Comparison of ENCODE assay signal across 8 cellular contexts in the genomic region with DNA sequence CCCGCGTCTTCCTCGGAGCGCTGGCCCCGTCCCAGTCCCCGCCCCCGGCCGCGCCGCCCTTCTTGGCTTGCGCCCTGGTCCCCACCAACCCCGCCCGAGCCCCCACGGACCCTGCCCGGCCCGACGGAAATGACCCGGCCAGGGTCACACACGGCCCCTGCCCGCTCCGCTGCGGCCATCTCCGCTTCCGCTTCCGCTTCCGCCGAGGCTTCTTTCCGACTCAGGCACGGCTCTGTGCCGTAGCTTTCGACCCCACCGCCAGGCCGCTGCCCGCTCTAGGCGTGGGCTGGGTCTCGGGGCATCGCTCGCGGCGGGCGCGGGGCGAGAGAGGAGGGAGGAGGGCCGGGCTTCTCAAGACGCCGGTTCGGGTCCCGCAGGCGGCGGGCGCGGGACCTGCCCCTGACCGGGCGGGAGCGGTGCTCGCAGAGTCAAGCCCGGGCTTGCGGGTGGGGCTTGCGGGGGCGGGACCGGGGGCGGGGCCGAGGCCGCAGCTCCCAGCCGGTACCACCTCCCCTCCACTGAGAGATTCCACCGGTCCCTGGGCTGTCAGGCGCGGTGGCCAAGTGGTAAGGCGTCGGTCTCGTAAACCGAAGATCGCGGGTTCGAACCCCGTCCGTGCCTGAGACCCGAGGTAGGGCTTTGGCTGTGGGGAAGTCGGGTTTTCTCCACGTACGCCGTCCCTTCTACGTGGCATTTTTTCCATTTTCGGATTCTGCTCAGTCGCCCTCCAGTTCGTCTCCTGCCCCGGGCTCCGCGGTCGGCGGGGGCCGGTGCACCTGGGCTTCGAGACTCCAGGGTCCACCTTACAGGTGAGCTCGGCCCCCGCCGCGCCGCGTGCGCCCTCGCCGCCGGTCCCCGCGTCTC.
DNase-seq lines count a peak whose midpoint lies in the region; TF ChIP-seq lines count a peak whose summit lies in the region.

No MANE protein-coding gene starts in this region.

- H3F3A ChIP-seq in MM.1S (ENCODE audit: insufficient read depth, low read length), result peaks cover 10% of the 10 kb centered on the region

- H2AFZ ChIP-seq in MM.1S (ENCODE audit: low read length), result peak overlapping the region; percentile 78

- H3K4me3 ChIP-seq in H7 (ENCODE audit: insufficient read depth, low read depth, low read length), result peak overlapping the region; percentile 65
- H3K4me3 ChIP-seq in MM.1S (ENCODE audit: low read length), result peak overlapping the region; percentile 90
- H3K4me3 ChIP-seq in SJCRH30, result peak overlapping the region; percentile 88
- peak overlapping the region; percentile 77 to 79 for H3K4me3 ChIP-seq in neutrophil (ENCODE audit: low read depth in 1 of 2, low read length in 1 of 2)
- H3K4me3 ChIP-seq in subcutaneous abdominal adipose tissue (ENCODE audit: low read depth in 1 of 5, low read length in 5 of 5), result peak overlapping the region; percentile 74 to 95 (median 82)

- no peaks in the 10 kb centered on the region for H3K9me3 ChIP-seq in MM.1S (replicated peaks; ENCODE audit: insufficient read depth, low read length)
- no peaks in the 10 kb centered on the region for H3K9me3 ChIP-seq in SJCRH30 (replicated peaks)
- no peaks in the 10 kb centered on the region for H3K9me3 ChIP-seq in neutrophil
- no peaks in the 10 kb centered on the region for H3K9me3 ChIP-seq in subcutaneous abdominal adipose tissue (ENCODE audit: control insufficient read depth in 5 of 5, low read length in 5 of 5)

- H3K4me1 ChIP-seq in MM.1S (ENCODE audit: low read length) (peaks cover 3% of the 10 kb centered on the region; the same call in 1 of the 2 replicates), SJCRH30 (no peaks in the 10 kb centered on the region), neutrophil (ENCODE audit: control insufficient read depth in 1 of 2, insufficient read depth in 1 of 2, low read depth in 1 of 2, low read length in 1 of 2) (peaks cover 21% of the 10 kb centered on the region in 2 experiments), subcutaneous abdominal adipose tissue (ENCODE audit: control insufficient read depth in 5 of 5, insufficient read depth in 5 of 5, low read length in 5 of 5) (peaks cover 0 to 15% (median 8%) of the 10 kb centered on the region in 5 donors)

- peak overlapping the region; percentile 83 for H3K4me2 ChIP-seq in MM.1S (ENCODE audit: low read depth, low read length)

- DNase-seq in ELR (ENCODE audit: low read depth), result peak; percentile 89
- peak; percentile 99 for DNase-seq in H7
- peak; percentile 94 for DNase-seq in MM.1S
- peak; percentile 92 to 97 for DNase-seq in SJCRH30
- peak; percentile 92 for DNase-seq in activated naive CD4-positive, alpha-beta T cell treated with Interleukin-2 at 50 U/mL for 16 hours
- DNase-seq in foreskin melanocyte, result peak; percentile 80

- no peaks in the 10 kb centered on the region for H4K20me1 ChIP-seq in MM.1S (ENCODE audit: insufficient read depth, low read length)

- H3K27me3 ChIP-seq in H7 (ENCODE audit: control insufficient read depth, insufficient read depth, low read length) (peaks cover 2% of the 10 kb centered on the region; the same call in 1 of the 2 replicates), MM.1S (replicated peaks; ENCODE audit: insufficient read depth, low read length) (no peaks in the 10 kb centered on the region), SJCRH30 (no peaks in the 10 kb centered on the region), neutrophil (no peaks in the 10 kb centered on the region), subcutaneous abdominal adipose tissue (ENCODE audit: control insufficient read depth in 5 of 5, insufficient read depth in 4 of 5, low read length in 5 of 5) (no peaks in the 10 kb centered on the region)

- 0 out of 2 replicates have a peak, but pooled peaks cover 2% of the 10 kb centered on the region for H3K79me2 ChIP-seq in MM.1S (ENCODE audit: low read length)

- no peaks in the 10 kb centered on the region for H3K9me2 ChIP-seq in MM.1S (replicated peaks; ENCODE audit: insufficient read depth, low read length)

- H3K27ac ChIP-seq in MM.1S (ENCODE audit: low read length) (peak overlapping the region; percentile 86; the same call in 1 of the 2 replicates), SJCRH30 (peak overlapping the region; percentile 71), neutrophil (peak overlapping the region; percentile 89), subcutaneous abdominal adipose tissue (ENCODE audit: low read depth, low read length) (peak overlapping the region; percentile 80)

- H3K36me3 ChIP-seq in H7 (replicated peaks; ENCODE audit: control insufficient read depth, insufficient read depth, low read length) (no peaks in the 10 kb centered on the region), MM.1S (replicated peaks; ENCODE audit: insufficient read depth, low read length) (no peaks in the 10 kb centered on the region), SJCRH30 (no peaks in the 10 kb centered on the region), neutrophil (no peaks in the 10 kb centered on the region), subcutaneous abdominal adipose tissue (ENCODE audit: control insufficient read depth in 5 of 5, insufficient read depth in 5 of 5, low read length in 5 of 5) (no peaks in the 10 kb centered on the region)

- H3K9ac ChIP-seq in MM.1S (ENCODE audit: low read length), result peak overlapping the region; percentile 80
- H3K9ac ChIP-seq in subcutaneous abdominal adipose tissue (ENCODE audit: low read length in 5 of 5), result peak overlapping the region in 4 of 5 donors; percentile 52 to 84 (median 69)

- no peak for TF ChIP-seq CTCF in MM.1S (IDR thresholded peaks at IDR 0.05; ENCODE audit: low read length)
- TF ChIP-seq CTCF in neutrophil (IDR thresholded peaks at IDR 0.05), result peak; percentile 60

Comparison
In these comparisons a context has a peak if more than half of its experiments do, and no peak if none do; other contexts are left out.
1. Peak in every context shown above with its lines: DNase-seq, H3K4me3 ChIP-seq and H3K27ac ChIP-seq.